Comparison of ENCODE assay signal across 37 cellular contexts in the genomic region with DNA sequence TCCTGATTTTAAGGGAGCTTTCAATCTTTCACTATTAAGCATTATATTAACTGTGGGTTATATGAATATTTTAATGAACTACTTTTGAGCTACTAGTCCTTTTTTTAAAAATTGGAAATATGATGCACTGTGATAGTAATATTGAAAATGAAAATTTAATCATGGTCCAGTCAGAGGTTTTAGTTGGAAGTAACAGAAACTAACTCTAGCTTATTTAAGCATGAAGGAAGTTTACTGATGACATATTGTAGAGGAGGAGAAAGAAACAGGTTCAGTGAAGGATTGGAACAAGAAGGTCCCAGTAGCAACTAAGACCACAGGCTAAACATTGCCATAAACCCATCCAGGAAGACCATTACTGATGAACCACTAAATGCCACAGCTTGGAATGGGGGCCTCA. TPM values are rescaled to one million over a fixed set of nuclear protein-coding genes. Genes with fewer than 3 reads are reported as not detected.
"Had no signal": no experiment of that assay in that cellular context is flagged by ENCODE, and none has a peak within 500 bp of the region (broad histone marks: within the 10 kb centered on the region; RNA-seq: fewer than 3 reads in every experiment).

No MANE protein-coding gene starts in this region.

- H3K36me3 Mint-ChIP-seq: activated CD4-positive, alpha-beta memory T cell treated with anti-CD3 and anti-CD28 coated beads for 36 hours; activated naive CD8-positive, alpha-beta T cell had no signal

- H3K4me1 Mint-ChIP-seq: central memory CD8-positive, alpha-beta T cell had no signal

- FAIRE-seq: TTC549 had no signal

- H3K9me3 Mint-ChIP-seq: activated CD4-positive, alpha-beta memory T cell treated with anti-CD3 and anti-CD28 coated beads for 36 hours; activated naive CD4-positive, alpha-beta T cell treated with anti-CD3 and anti-CD28 coated beads for 36 hours; activated T-cell treated with anti-CD3 and anti-CD28 coated beads, Interleukin-2, amount 50 U/mL, for 72 hours; central memory CD8-positive, alpha-beta T cell; T-helper 2 cell treated with Interferon-gamma antibody and Interleukin-4, amounts not matched to agents 5 μg/mL and 100 μg/mL, for 36 hours had no signal

- H3K36me3 ChIP-seq: ascending aorta, cardiac muscle cell, Peyer's patch, SJSA1 had no signal

- H3K27me3 Mint-ChIP-seq: activated CD4-positive, alpha-beta memory T cell treated with anti-CD3 and anti-CD28 coated beads for 36 hours; activated naive CD8-positive, alpha-beta T cell; central memory CD8-positive, alpha-beta T cell had no signal

- H3K27ac ChIP-seq: ascending aorta, cardiac muscle cell, Peyer's patch, SJSA1 had no signal

- H3K9ac ChIP-seq: SK-N-SH had no signal

- H3K27ac Mint-ChIP-seq: activated CD4-positive, alpha-beta memory T cell treated with anti-CD3 and anti-CD28 coated beads for 36 hours; activated naive CD4-positive, alpha-beta T cell treated with anti-CD3 and anti-CD28 coated beads for 36 hours; activated naive CD8-positive, alpha-beta T cell; activated T-cell treated with anti-CD3 and anti-CD28 coated beads, Interleukin-2, amount 50 U/mL, for 72 hours; activated T-helper 2 cell treated with anti-CD3 and anti-CD28 coated beads, Interferon-gamma antibody, Interleukin-2, Interleukin-4, amounts not matched to agents 10 μg/mL and 5 μg/mL and 100 μg/mL, durations not matched to agents 14 hours and 24 hours and 36 hours; T-helper 1 cell treated with Interleukin-12 subunit alpha and Interleukin-12 subunit beta and Interleukin-4 antibody, amounts not matched to agents 30 μg/mL and 1 μg/mL, for 36 hours; T-helper 2 cell treated with Interferon-gamma antibody and Interleukin-4, amounts not matched to agents 5 μg/mL and 100 μg/mL, for 36 hours had no signal

- H3K4me3 Mint-ChIP-seq: activated CD4-positive, alpha-beta memory T cell treated with anti-CD3 and anti-CD28 coated beads for 36 hours; activated naive CD4-positive, alpha-beta T cell treated with anti-CD3 and anti-CD28 coated beads for 36 hours; activated naive CD8-positive, alpha-beta T cell; activated T-cell treated with anti-CD3 and anti-CD28 coated beads, Interleukin-2, amount 50 U/mL, for 72 hours; central memory CD8-positive, alpha-beta T cell; T-helper 1 cell treated with Interleukin-12 subunit alpha and Interleukin-12 subunit beta and Interleukin-4 antibody, amounts not matched to agents 30 μg/mL and 1 μg/mL, for 36 hours; T-helper 2 cell treated with Interferon-gamma antibody and Interleukin-4, amounts not matched to agents 5 μg/mL and 100 μg/mL, for 36 hours had no signal

- H3K4me3 ChIP-seq: ascending aorta, cardiac muscle cell, Peyer's patch, SJSA1 had no signal

- H3K9me2 ChIP-seq: SK-N-SH had no signal

- DNase-seq: activated CD4-positive, alpha-beta memory T cell treated with anti-CD3 and anti-CD28 coated beads for 36 hours; activated CD4-positive, alpha-beta T cell treated with anti-CD3 and anti-CD28 coated beads, Interleukin-2, amount 50 U/mL, for 1 hour; activated CD8-positive, alpha-beta memory T cell treated with anti-CD3 and anti-CD28 coated beads, Interleukin-2, amount 50 U/mL, for 4 hours; activated gamma-delta T cell; activated naive CD4-positive, alpha-beta T cell treated with anti-CD3 and anti-CD28 coated beads for 36 hours; activated T-cell treated with anti-CD3 and anti-CD28 coated beads for 4 hours; activated T-cell treated with anti-CD3 and anti-CD28 coated beads, Interleukin-2, amount 50 U/mL, for 72 hours; amygdala; Kasumi-1; KG1; NCI-H1092 treated with DMSO at 0.1 percent for 48 hours; NCI-H1417; NCI-H146; NCI-H187; NCI-H2029 treated with DMSO at 0.1 percent for 48 hours; NCI-H2107; NCI-H2171; NCI-H510A; NCI-H526; NCI-H748 treated with DMSO at 0.1 percent for 48 hours; NK-92 treated with Interleukin-12 subunit alpha and Interleukin-12 subunit beta, amount 100 ng/mL, for 24 hours; PC-3; Peyer's patch; RPMI8226; SHP77 treated with DMSO at 0.1 percent for 48 hours; SK-N-SH had no signal

- H3K4me2 ChIP-seq: SK-N-SH had no signal

- H3K9me3 ChIP-seq: ascending aorta, Peyer's patch, SJSA1, SK-N-SH had no signal

- H3K4me1 ChIP-seq: ascending aorta, Peyer's patch, SJSA1 had no signal

- ATAC-seq: PC-3 had no signal

- H3K27me3 ChIP-seq: ascending aorta, cardiac muscle cell, Peyer's patch, SJSA1 had no signal

RNA-seq across cellular contexts. Expression of a gene that starts 20.9 kb away (rescaled TPM):
- total RNA-seq: activated CD4-positive, alpha-beta memory T cell treated with anti-CD3 and anti-CD28 coated beads for 36 hours; activated naive CD4-positive, alpha-beta T cell treated with anti-CD3 and anti-CD28 coated beads for 36 hours; activated T-cell treated with anti-CD3 and anti-CD28 coated beads, Interleukin-2, amount 50 U/mL, for 72 hours; activated T-helper 2 cell treated with anti-CD3 and anti-CD28 coated beads, Interferon-gamma antibody, Interleukin-2, Interleukin-4, amounts not matched to agents 10 μg/mL and 5 μg/mL and 100 μg/mL, durations not matched to agents 14 hours and 24 hours and 36 hours; ascending aorta; cardiac muscle cell; chondrocyte; PC-3; SJSA1 had no signal
- polyA plus RNA-seq: adipose tissue, cardiac muscle cell, SK-N-SH had no signal
